ENCODE assay signal across 20 cellular contexts in the genomic region with DNA sequence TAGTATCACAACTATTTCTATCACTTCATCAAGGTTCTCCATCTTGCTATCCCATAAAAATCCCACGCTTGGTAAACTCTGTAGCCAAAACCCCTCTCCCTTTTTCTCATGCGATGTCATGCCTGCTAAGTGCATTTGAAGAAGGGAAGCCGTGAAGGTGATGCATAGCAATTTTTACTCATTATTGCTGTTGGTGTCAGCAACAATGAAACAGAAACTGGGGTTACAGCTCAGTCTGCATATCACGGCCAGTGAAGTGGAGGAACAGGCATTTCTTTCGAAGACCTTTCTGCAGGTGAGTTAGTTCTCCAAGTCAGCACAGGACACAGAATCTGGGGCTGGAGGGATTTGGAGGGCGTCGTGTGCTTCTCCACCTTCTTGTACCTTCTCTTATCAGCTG. TPM values are rescaled to one million over a fixed set of nuclear protein-coding genes. Genes with fewer than 3 reads are reported as not detected.
A peak's percentile ranks its signal among the peaks of the same experiment; 100 is the strongest.
DNase-seq lines count a peak whose midpoint lies in the region; ATAC-seq and TF ChIP-seq lines count a peak whose summit lies in the region.
"Had no signal": no experiment of that assay in that cellular context is flagged by ENCODE, and none has a peak within 500 bp of the region (broad histone marks: within the 10 kb centered on the region; RNA-seq: fewer than 3 reads in every experiment).

No MANE protein-coding gene starts in this region.

- POLR2A ChIA-PET in Caco-2 (lab: Charles Lee) = no interaction called here
- POLR2A ChIA-PET in activated CD4-positive, alpha-beta memory T cell treated with anti-CD3 and anti-CD28 coated beads for 36 hours (lab: Charles Lee) = interaction anchor here (1.2 kb wide), 1 partner anchor 32 kb away, joined by 3 read pairs; no protein-coding TSS in a partner anchor

- no peak for TF ChIP-seq CTCF in Caco-2 (IDR thresholded peaks at IDR 0.05; ENCODE audit: insufficient read depth in 1 of 2, low read depth in 1 of 2, low read length in 1 of 2, severe bottlenecking in 1 of 2, unreplicated experiment in 1 of 2)
- TF ChIP-seq CTCF in glutamatergic neuron (IDR thresholded peaks at IDR 0.05; ENCODE audit: partially characterized antibody, unreplicated experiment) = no peak

- ATAC-seq in GM18867 (IDR thresholded peaks at IDR 0.05; ENCODE audit: unreplicated experiment) = peak; percentile 63
- no peak for ATAC-seq in T-helper 17 cell
- no peak for ATAC-seq in GM19455 (IDR thresholded peaks at IDR 0.05; ENCODE audit: unreplicated experiment)
- ATAC-seq: CD8-positive, alpha-beta T cell; HepG2 had no signal

- peaks cover 3% of the 10 kb centered on the region for H3K36me3 ChIP-seq in Caco-2 (ENCODE audit: control insufficient read depth, insufficient read depth, low read length)
- H3K36me3 ChIP-seq: BLaER1 treated with 17β-estradiol and CSF1 and Interleukin-3, amounts not matched to agents 10 nM and 100 nM had no signal

- H3K4me1 Mint-ChIP-seq in Caco-2 (ENCODE audit: low read depth, unreplicated experiment) (peaks cover 3% of the 10 kb centered on the region), T-helper 17 cell (peaks cover 2% of the 10 kb centered on the region), glutamatergic neuron (ENCODE audit: low read depth, unreplicated experiment) (no peaks in the 10 kb centered on the region)
- H3K4me1 Mint-ChIP-seq in activated CD4-positive, alpha-beta memory T cell treated with anti-CD3 and anti-CD28 coated beads for 36 hours (ENCODE audit: low read depth) = no peaks in the 10 kb centered on the region

- intact Hi-C loops in Caco-2 (cut with micrococcal nuclease; ENCODE audit: unreplicated experiment) = no loop called here
- intact Hi-C loops in activated CD4-positive, alpha-beta memory T cell treated with anti-CD3 and anti-CD28 coated beads for 36 hours (cut with micrococcal nuclease) = loop anchor here (5.0 kb wide), 1 partner anchor 55 kb away; no protein-coding TSS in a partner anchor

- no peaks in the 10 kb centered on the region for H3K27me3 ChIP-seq in Caco-2 (replicated peaks; ENCODE audit: control insufficient read depth, insufficient read depth, low read length)
- H3K27me3 ChIP-seq: BLaER1 treated with 17β-estradiol and CSF1 and Interleukin-3, amounts not matched to agents 10 nM and 100 nM had no signal

- H3K9me3 ChIP-seq in Caco-2 (no peaks in the 10 kb centered on the region), T-helper 17 cell (ENCODE audit: control insufficient read depth, low read length, poor library complexity, severe bottlenecking) (no peaks in the 10 kb centered on the region)
- H3K9me3 ChIP-seq: BLaER1 treated with 17β-estradiol and CSF1 and Interleukin-3, amounts not matched to agents 10 nM and 100 nM had no signal

- DNase-seq in Caco-2 = no peak
- no peak for DNase-seq in T-helper 17 cell
- peak; percentile 26 for DNase-seq in mesenteric fat pad (ENCODE audit: low spot score)
- no peak for DNase-seq in activated CD4-positive, alpha-beta memory T cell treated with anti-CD3 and anti-CD28 coated beads for 36 hours
- DNase-seq in glutamatergic neuron = no peak
- DNase-seq: CD8-positive, alpha-beta T cell; DMS 273 treated with DMSO at 0.1 percent for 48 hours; DMS53; DND-41; EL; GOT3; H9 had no signal

- CTCF ChIA-PET in Caco-2 (lab: Charles Lee) = no interaction called here
- CTCF ChIA-PET in activated CD4-positive, alpha-beta memory T cell treated with anti-CD3 and anti-CD28 coated beads for 36 hours (lab: Charles Lee) = no interaction called here

- H3K27me3 Mint-ChIP-seq in Caco-2 (ENCODE audit: insufficient read depth, unreplicated experiment) (no peaks in the 10 kb centered on the region), T-helper 17 cell (peaks cover 54% of the 10 kb centered on the region), glutamatergic neuron (ENCODE audit: unreplicated experiment) (peaks cover 8% of the 10 kb centered on the region)
- peaks cover 11% of the 10 kb centered on the region for H3K27me3 Mint-ChIP-seq in activated CD4-positive, alpha-beta memory T cell treated with anti-CD3 and anti-CD28 coated beads for 36 hours

- H3K9me3 Mint-ChIP-seq in Caco-2 (ENCODE audit: unreplicated experiment) (no peaks in the 10 kb centered on the region), glutamatergic neuron (ENCODE audit: unreplicated experiment) (peaks cover 10% of the 10 kb centered on the region)
- H3K9me3 Mint-ChIP-seq in activated CD4-positive, alpha-beta memory T cell treated with anti-CD3 and anti-CD28 coated beads for 36 hours = no peaks in the 10 kb centered on the region
- H3K9me3 Mint-ChIP-seq: CD8-positive, alpha-beta T cell had no signal

- H3K36me3 Mint-ChIP-seq in Caco-2 (ENCODE audit: insufficient read depth, unreplicated experiment) = peaks cover 51% of the 10 kb centered on the region
- H3K36me3 Mint-ChIP-seq in T-helper 17 cell (ENCODE audit: low read depth) = peaks cover 6% of the 10 kb centered on the region
- H3K36me3 Mint-ChIP-seq in activated CD4-positive, alpha-beta memory T cell treated with anti-CD3 and anti-CD28 coated beads for 36 hours = no peaks in the 10 kb centered on the region
- H3K36me3 Mint-ChIP-seq in glutamatergic neuron (ENCODE audit: unreplicated experiment) = peaks cover 16% of the 10 kb centered on the region
- H3K36me3 Mint-ChIP-seq: CD8-positive, alpha-beta T cell; IgD-negative memory B cell had no signal

- BruUV-seq in Caco-2 (replicated peaks; lab: Mats Ljungman, UMichigan) = TSS peak; percentile 10

- peaks cover 11% of the 10 kb centered on the region for H3K4me1 ChIP-seq in Caco-2

- no peak overlapping the region for H3K27ac Mint-ChIP-seq in Caco-2 (ENCODE audit: unreplicated experiment)
- H3K27ac Mint-ChIP-seq in T-helper 17 cell = no peak overlapping the region
- H3K27ac Mint-ChIP-seq in activated CD4-positive, alpha-beta memory T cell treated with anti-CD3 and anti-CD28 coated beads for 36 hours = no peak overlapping the region
- H3K27ac Mint-ChIP-seq in glutamatergic neuron (ENCODE audit: unreplicated experiment) = no peak overlapping the region
- H3K27ac Mint-ChIP-seq: B cell; CD8-positive, alpha-beta T cell; H9; IgD-negative memory B cell had no signal

- no peak overlapping the region for H3K4me3 Mint-ChIP-seq in Caco-2 (ENCODE audit: unreplicated experiment)
- peak overlapping the region; percentile 19 for H3K4me3 Mint-ChIP-seq in T-helper 17 cell
- H3K4me3 Mint-ChIP-seq in activated CD4-positive, alpha-beta memory T cell treated with anti-CD3 and anti-CD28 coated beads for 36 hours = no peak overlapping the region
- H3K4me3 Mint-ChIP-seq in glutamatergic neuron (ENCODE audit: unreplicated experiment) = no peak overlapping the region
- H3K4me3 Mint-ChIP-seq: B cell; CD8-positive, alpha-beta T cell; H9; IgD-negative memory B cell had no signal

- H3K4me3 ChIP-seq in Caco-2 (ENCODE audit: low read depth, low read length) = no peak overlapping the region
- H3K4me3 ChIP-seq: BLaER1 treated with 17β-estradiol and CSF1 and Interleukin-3, amounts not matched to agents 10 nM and 100 nM had no signal

RNA-seq across cellular contexts. Expression of a gene that starts 5.8 kb away (rescaled TPM):
- total RNA-seq in Caco-2 (2022) (32.3 and 36.1 TPM in 2 replicates), T-helper 17 cell (not detected), mesenteric fat pad (not detected), glutamatergic neuron (ENCODE audit: unreplicated experiment) (not detected)
- not detected for total RNA-seq in activated CD4-positive, alpha-beta memory T cell treated with anti-CD3 and anti-CD28 coated beads for 36 hours
- total RNA-seq: A172; B cell; CD8-positive, alpha-beta T cell; G401 had no signal

RNA-seq across cellular contexts. Expression of a gene that starts 28.0 kb away (rescaled TPM):
- total RNA-seq in Caco-2 (2022) (0.12 TPM in 1 of 2 replicates, not detected in the other), T-helper 17 cell (not detected), mesenteric fat pad (not detected), glutamatergic neuron (ENCODE audit: unreplicated experiment) (not detected)
- total RNA-seq in activated CD4-positive, alpha-beta memory T cell treated with anti-CD3 and anti-CD28 coated beads for 36 hours = not detected
- total RNA-seq: A172; B cell; CD8-positive, alpha-beta T cell; G401; H9; HepG2 had no signal

Comparison
In these comparisons a context has a peak if more than half of its experiments do, and no peak if none do; other contexts are left out.
1. RNA of a gene that starts 5.8 kb away (total RNA-seq): 32.3 to 36.1 TPM in Caco-2; not detected in T-helper 17 cell, not detected in mesenteric fat pad (single experiment), not detected in activated CD4-positive, alpha-beta memory T cell treated with anti-CD3 and anti-CD28 coated beads for 36 hours and not detected in glutamatergic neuron (single experiment); every median in the first group is over 10 times any median in the second.